8 cellular contexts compared by ENCODE assay signal in the genomic region with DNA sequence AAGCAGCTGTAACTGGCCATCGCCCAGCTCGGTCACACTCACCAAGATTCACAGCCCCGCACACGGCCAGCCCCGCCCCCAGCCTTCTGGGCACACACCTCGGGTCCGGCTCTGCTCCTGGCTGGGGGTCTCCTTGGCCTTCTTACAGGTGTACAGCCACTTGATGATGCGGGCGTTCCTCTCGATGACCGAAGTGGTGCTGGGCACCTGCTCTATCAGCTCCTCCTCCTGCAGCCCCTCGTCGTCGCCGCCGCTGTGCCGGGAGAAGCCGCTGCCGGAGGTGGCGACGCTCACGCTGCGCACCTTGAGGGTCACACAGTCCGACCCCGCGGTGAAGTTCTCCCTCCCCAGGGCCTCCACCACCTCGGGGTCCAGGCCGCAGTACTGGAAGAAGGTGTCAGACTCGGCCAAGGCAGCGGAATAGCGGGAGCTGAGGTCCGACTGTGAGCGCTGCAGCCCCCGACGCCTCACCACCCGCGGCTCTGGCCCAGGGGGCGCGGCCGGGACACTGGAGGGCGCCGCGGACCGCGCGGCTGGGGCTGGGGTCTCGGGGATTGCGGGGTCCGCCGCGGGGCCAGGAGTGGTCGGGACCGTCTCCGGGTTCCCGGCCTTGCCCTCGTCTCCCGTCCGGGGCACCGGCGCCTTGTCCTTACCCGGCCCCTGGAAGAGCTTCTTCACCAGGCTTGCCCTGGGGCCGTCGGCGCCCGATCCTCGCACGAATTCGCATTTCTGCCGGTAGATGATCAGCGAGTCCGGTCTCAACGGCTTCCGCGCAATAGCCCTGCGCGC. TPM values are rescaled to one million over a fixed set of nuclear protein-coding genes. Genes with fewer than 3 reads are reported as not detected.
DNase-seq lines count a peak whose midpoint lies in the region; ATAC-seq lines count a peak whose summit lies in the region.

No MANE protein-coding gene starts in this region.

- peaks cover 14% of the 10 kb centered on the region for H3K4me1 Mint-ChIP-seq in activated naive CD4-positive, alpha-beta T cell treated with anti-CD3 and anti-CD28 coated beads, Interleukin-2, amount 50 U/mL, for 24 hours

- peak overlapping the region in 3 of 5 donors; percentile 39 to 62 (median 56) for H3K4me3 ChIP-seq in subcutaneous abdominal adipose tissue (ENCODE audit: low read depth in 1 of 5, low read length in 5 of 5)

- H3K27ac ChIP-seq in subcutaneous abdominal adipose tissue (ENCODE audit: low read depth, low read length) = no peak overlapping the region

- H3K4me1 ChIP-seq in subcutaneous abdominal adipose tissue (ENCODE audit: control insufficient read depth in 5 of 5, insufficient read depth in 5 of 5, low read length in 5 of 5) = peaks cover 0 to 28% (median 18%) of the 10 kb centered on the region in 5 donors

- H3K9me3 ChIP-seq in subcutaneous abdominal adipose tissue (ENCODE audit: control insufficient read depth in 5 of 5, low read length in 5 of 5) = peaks cover 0 to 3% (median 0%) of the 10 kb centered on the region in 5 donors

- DNase-seq in NCI-H748 (lab: John Stamatoyannopoulos, UW; ENCODE audit: unreplicated experiment) = peak; percentile 72
- DNase-seq in NCI-H748 treated with DMSO at 0.1 percent for 48 hours (lab: John Stamatoyannopoulos, UW) = no peak
- DNase-seq in left colon = peak; percentile 47 to 55
- DNase-seq in activated CD4-positive, CD25-positive, alpha-beta regulatory T cell treated with anti-CD3 and anti-CD28 coated beads, Interleukin-2, amount 50 U/mL, for 72 hours = no peak
- no peak for DNase-seq in AML-193 (lab: John Stamatoyannopoulos, UW)

- H3K27me3 ChIP-seq in subcutaneous abdominal adipose tissue (ENCODE audit: control insufficient read depth in 5 of 5, insufficient read depth in 4 of 5, low read length in 5 of 5) = peaks cover 17 to 34% (median 29%) of the 10 kb centered on the region in 5 donors

- no peak overlapping the region for H3K27ac Mint-ChIP-seq in activated naive CD4-positive, alpha-beta T cell treated with anti-CD3 and anti-CD28 coated beads, Interleukin-2, amount 50 U/mL, for 24 hours

- no peaks in the 10 kb centered on the region for H3K9me3 Mint-ChIP-seq in activated naive CD4-positive, alpha-beta T cell treated with anti-CD3 and anti-CD28 coated beads, Interleukin-2, amount 50 U/mL, for 24 hours

- no peaks in the 10 kb centered on the region for H3K36me3 ChIP-seq in subcutaneous abdominal adipose tissue (ENCODE audit: control insufficient read depth in 5 of 5, insufficient read depth in 5 of 5, low read length in 5 of 5)

- H3K9ac ChIP-seq in subcutaneous abdominal adipose tissue (ENCODE audit: low read length in 5 of 5) = no peak overlapping the region

- intact Hi-C loops in left colon (cut with DNase I, micrococcal nuclease) = no loop called here

- ATAC-seq in left colon = peak; percentile 11
- ATAC-seq in GM18858 (IDR thresholded peaks at IDR 0.05; ENCODE audit: unreplicated experiment) = no peak

- H3K4me3 Mint-ChIP-seq in activated naive CD4-positive, alpha-beta T cell treated with anti-CD3 and anti-CD28 coated beads, Interleukin-2, amount 50 U/mL, for 24 hours = peak overlapping the region; percentile 57

- H3K27me3 Mint-ChIP-seq in activated naive CD4-positive, alpha-beta T cell treated with anti-CD3 and anti-CD28 coated beads, Interleukin-2, amount 50 U/mL, for 24 hours = peaks cover 31% of the 10 kb centered on the region

- no peaks in the 10 kb centered on the region for H3K36me3 Mint-ChIP-seq in activated naive CD4-positive, alpha-beta T cell treated with anti-CD3 and anti-CD28 coated beads, Interleukin-2, amount 50 U/mL, for 24 hours

RNA-seq across cellular contexts. Expression of gene FAM110C, which starts 0.8 kb away (rescaled TPM):
- total RNA-seq in left colon = 10 to 100 TPM; 26.6 to 32.0 TPM

Comparison
In these comparisons a context has a peak if more than half of its experiments do, and no peak if none do; other contexts are left out.
1. DNase-seq: peak in NCI-H748 (single experiment) and left colon (2 of 2); none in NCI-H748 treated with DMSO at 0.1 percent for 48 hours (single experiment), activated CD4-positive, CD25-positive, alpha-beta regulatory T cell treated with anti-CD3 and anti-CD28 coated beads, Interleukin-2, amount 50 U/mL, for 72 hours (single experiment) and AML-193 (0 of 2).